2 cellular contexts compared by ENCODE assay signal in the genomic region with DNA sequence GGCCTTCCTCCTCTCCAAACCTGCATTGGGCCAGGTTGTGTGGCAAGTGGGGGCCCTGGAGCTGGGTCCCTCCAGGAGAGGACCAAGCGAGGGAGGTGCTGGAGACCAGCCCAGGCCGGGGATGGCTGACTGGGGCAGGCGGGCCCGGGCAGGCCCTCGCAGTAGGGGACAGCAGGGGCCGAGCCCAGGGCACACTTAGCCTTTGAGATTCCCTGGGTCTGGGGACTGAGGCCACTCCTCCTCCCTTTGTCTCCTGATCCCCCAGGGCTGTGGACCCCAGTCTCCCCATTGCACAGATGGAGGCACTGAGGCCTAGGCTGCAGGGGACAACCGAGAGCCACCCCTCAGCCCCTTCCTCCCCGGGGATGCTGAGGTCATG.
A peak's percentile ranks its signal among the peaks of the same experiment; 100 is the strongest.
TF ChIP-seq lines count a peak whose summit lies in the region.

No MANE protein-coding gene starts in this region.

TF ChIP-seq in HEK293, 187 proteins besides CTCF, POLR2A, EP300 and RAD21:
- TF ChIP-seq ZIC2 (tag by site-specific recombination; IDR thresholded peaks at IDR 0.05) (no peak), GLIS1 (tag by site-specific recombination; IDR thresholded peaks at IDR 0.05) (peak; percentile 36), ZBTB7A (tag by site-specific recombination; IDR thresholded peaks at IDR 0.05; ENCODE audit: low read depth) (no peak), KLF16 (tag by site-specific recombination; IDR thresholded peaks at IDR 0.05) (no peak), KLF7 (tag by site-specific recombination; IDR thresholded peaks at IDR 0.05; ENCODE audit: borderline replicate concordance) (no peak), ZNF626 (tag by site-specific recombination; IDR thresholded peaks at IDR 0.05) (no peak), ZNF140 (tag by site-specific recombination; IDR thresholded peaks at IDR 0.05) (no peak)
- TF ChIP-seq, protein P1, sequence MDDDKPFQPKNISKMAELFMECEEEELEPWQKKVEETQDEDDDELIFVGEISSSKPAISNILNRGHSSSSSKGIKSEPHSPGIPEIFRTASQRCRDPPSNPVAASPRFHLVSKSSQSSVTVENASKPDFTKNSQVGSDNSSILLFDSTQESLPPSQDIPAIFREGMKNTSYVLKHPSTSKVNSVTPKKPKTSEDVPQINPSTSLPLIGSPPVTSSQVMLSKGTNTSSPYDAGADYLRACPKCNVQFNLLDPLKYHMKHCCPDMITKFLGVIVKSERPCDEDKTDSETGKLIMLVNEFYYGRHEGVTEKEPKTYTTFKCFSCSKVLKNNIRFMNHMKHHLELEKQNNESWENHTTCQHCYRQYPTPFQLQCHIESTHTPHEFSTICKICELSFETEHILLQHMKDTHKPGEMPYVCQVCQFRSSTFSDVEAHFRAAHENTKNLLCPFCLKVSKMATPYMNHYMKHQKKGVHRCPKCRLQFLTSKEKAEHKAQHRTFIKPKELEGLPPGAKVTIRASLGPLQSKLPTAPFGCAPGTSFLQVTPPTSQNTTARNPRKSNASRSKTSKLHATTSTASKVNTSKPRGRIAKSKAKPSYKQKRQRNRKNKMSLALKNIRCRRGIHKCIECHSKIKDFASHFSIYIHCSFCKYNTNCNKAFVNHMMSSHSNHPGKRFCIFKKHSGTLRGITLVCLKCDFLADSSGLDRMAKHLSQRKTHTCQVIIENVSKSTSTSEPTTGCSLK (tag by site-specific recombination; IDR thresholded peaks at IDR 0.05) = no peak

TF ChIP-seq in HepG2, 621 proteins besides CTCF, POLR2A, EP300 and RAD21:
- TF ChIP-seq, protein P2, sequence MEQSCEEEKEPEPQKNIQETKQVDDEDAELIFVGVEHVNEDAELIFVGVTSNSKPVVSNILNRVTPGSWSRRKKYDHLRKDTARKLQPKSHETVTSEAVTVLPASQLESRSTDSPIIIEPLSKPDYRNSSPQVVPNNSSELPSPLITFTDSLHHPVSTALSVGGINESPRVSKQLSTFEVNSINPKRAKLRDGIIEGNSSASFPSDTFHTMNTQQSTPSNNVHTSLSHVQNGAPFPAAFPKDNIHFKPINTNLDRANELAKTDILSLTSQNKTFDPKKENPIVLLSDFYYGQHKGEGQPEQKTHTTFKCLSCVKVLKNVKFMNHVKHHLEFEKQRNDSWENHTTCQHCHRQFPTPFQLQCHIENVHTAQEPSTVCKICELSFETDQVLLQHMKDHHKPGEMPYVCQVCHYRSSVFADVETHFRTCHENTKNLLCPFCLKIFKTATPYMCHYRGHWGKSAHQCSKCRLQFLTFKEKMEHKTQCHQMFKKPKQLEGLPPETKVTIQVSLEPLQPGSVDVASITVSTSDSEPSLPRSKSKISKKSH (CRISPR knock-in tag; IDR thresholded peaks at IDR 0.05; ENCODE audit: borderline replicate concordance) = 0 out of 2 replicates have a peak, but pooled peaks have one; percentile 9
- no peak for TF ChIP-seq ZEB1 (IDR thresholded peaks at IDR 0.05; ENCODE audit: insufficient replicate concordance, low read depth)
- TF ChIP-seq, protein P3, sequence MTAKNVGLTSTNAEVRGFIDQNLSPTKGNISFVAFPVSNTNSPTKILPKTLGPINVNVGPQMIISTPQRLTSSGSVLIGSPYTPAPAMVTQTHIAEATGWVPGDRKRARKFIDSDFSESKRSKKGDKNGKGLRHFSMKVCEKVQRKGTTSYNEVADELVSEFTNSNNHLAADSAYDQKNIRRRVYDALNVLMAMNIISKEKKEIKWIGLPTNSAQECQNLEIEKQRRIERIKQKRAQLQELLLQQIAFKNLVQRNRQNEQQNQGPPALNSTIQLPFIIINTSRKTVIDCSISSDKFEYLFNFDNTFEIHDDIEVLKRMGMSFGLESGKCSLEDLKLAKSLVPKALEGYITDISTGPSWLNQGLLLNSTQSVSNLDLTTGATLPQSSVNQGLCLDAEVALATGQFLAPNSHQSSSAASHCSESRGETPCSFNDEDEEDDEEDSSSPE (CRISPR knock-in tag; IDR thresholded peaks at IDR 0.05) = no peak
- TF ChIP-seq DR1 (CRISPR knock-in tag; IDR thresholded peaks at IDR 0.05) = no peak
- TF ChIP-seq NAIF1 (CRISPR knock-in tag; IDR thresholded peaks at IDR 0.05; ENCODE audit: borderline replicate concordance) = no peak
- TF ChIP-seq, protein P4, sequence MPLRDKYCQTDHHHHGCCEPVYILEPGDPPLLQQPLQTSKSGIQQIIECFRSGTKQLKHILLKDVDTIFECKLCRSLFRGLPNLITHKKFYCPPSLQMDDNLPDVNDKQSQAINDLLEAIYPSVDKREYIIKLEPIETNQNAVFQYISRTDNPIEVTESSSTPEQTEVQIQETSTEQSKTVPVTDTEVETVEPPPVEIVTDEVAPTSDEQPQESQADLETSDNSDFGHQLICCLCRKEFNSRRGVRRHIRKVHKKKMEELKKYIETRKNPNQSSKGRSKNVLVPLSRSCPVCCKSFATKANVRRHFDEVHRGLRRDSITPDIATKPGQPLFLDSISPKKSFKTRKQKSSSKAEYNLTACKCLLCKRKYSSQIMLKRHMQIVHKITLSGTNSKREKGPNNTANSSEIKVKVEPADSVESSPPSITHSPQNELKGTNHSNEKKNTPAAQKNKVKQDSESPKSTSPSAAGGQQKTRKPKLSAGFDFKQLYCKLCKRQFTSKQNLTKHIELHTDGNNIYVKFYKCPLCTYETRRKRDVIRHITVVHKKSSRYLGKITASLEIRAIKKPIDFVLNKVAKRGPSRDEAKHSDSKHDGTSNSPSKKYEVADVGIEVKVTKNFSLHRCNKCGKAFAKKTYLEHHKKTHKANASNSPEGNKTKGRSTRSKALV (CRISPR knock-in tag; IDR thresholded peaks at IDR 0.05) = no peak
- TF ChIP-seq, protein P5, sequence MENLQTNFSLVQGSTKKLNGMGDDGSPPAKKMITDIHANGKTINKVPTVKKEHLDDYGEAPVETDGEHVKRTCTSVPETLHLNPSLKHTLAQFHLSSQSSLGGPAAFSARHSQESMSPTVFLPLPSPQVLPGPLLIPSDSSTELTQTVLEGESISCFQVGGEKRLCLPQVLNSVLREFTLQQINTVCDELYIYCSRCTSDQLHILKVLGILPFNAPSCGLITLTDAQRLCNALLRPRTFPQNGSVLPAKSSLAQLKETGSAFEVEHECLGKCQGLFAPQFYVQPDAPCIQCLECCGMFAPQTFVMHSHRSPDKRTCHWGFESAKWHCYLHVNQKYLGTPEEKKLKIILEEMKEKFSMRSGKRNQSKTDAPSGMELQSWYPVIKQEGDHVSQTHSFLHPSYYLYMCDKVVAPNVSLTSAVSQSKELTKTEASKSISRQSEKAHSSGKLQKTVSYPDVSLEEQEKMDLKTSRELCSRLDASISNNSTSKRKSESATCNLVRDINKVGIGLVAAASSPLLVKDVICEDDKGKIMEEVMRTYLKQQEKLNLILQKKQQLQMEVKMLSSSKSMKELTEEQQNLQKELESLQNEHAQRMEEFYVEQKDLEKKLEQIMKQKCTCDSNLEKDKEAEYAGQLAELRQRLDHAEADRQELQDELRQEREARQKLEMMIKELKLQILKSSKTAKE (CRISPR knock-in tag; IDR thresholded peaks at IDR 0.05; ENCODE audit: borderline replicate concordance) = no peak
- no peak for TF ChIP-seq ZNF354B (CRISPR knock-in tag; IDR thresholded peaks at IDR 0.05)
- TF ChIP-seq ZNF773 (CRISPR knock-in tag; IDR thresholded peaks at IDR 0.05; ENCODE audit: borderline replicate concordance) = no peak
- TF ChIP-seq ZNF652 (CRISPR knock-in tag; IDR thresholded peaks at IDR 0.05; ENCODE audit: borderline replicate concordance, low read depth) = no peak
- TF ChIP-seq RCOR2 (CRISPR knock-in tag; IDR thresholded peaks at IDR 0.05) = no peak
- no peak for TF ChIP-seq POGZ (CRISPR knock-in tag; IDR thresholded peaks at IDR 0.05)
- TF ChIP-seq, protein P6, sequence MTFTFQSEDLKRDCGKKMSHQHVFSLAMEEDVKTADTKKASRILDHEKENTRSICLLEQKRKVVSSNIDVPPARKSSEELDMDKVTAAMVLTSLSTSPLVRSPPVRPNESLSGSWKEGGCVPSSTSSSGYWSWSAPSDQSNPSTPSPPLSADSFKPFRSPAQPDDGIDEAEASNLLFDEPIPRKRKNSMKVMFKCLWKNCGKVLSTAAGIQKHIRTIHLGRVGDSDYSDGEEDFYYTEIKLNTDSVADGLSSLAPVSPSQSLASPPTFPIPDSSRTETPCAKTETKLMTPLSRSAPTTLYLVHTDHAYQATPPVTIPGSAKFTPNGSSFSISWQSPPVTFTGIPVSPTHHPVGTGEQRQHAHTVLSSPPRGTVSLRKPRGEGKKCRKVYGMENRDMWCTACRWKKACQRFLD (CRISPR knock-in tag; IDR thresholded peaks at IDR 0.05; ENCODE audit: borderline replicate concordance) = no peak
- no peak for TF ChIP-seq NCOA2 (CRISPR knock-in tag; IDR thresholded peaks at IDR 0.05)
- TF ChIP-seq ZNF207 (IDR thresholded peaks at IDR 0.05; ENCODE audit: borderline replicate concordance) = no peak
- TF ChIP-seq MAFF (IDR thresholded peaks at IDR 0.05; ENCODE audit: low read depth, low read length) = no peak
- TF ChIP-seq THYN1 (CRISPR knock-in tag; IDR thresholded peaks at IDR 0.05; ENCODE audit: borderline replicate concordance, low read depth) = no peak
- no peak for TF ChIP-seq ISX (CRISPR knock-in tag; conservative IDR thresholded peaks at IDR 0.05)
- no peak for TF ChIP-seq NFIC (IDR thresholded peaks at IDR 0.05; ENCODE audit: low read length)
- TF ChIP-seq, protein P7, sequence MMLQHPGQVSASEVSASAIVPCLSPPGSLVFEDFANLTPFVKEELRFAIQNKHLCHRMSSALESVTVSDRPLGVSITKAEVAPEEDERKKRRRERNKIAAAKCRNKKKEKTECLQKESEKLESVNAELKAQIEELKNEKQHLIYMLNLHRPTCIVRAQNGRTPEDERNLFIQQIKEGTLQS (CRISPR knock-in tag; IDR thresholded peaks at IDR 0.05) = no peak
- TF ChIP-seq ZNF629 (CRISPR knock-in tag; conservative IDR thresholded peaks at IDR 0.05) = peak; percentile 91
- TF ChIP-seq KMT2A (CRISPR knock-in tag; IDR thresholded peaks at IDR 0.05) = no peak
- TF ChIP-seq GABPB1 (CRISPR knock-in tag; IDR thresholded peaks at IDR 0.05) = 0 out of 2 replicates have a peak, but pooled peaks have one; percentile 15
- TF ChIP-seq ZNF567 (CRISPR knock-in tag; IDR thresholded peaks at IDR 0.05; ENCODE audit: borderline replicate concordance) = no peak
- peak; percentile 46; the same call in 1 of the 2 replicates for TF ChIP-seq ZMYM3 (CRISPR knock-in tag; IDR thresholded peaks at IDR 0.05)
- no peak for TF ChIP-seq SAFB2 (CRISPR knock-in tag; IDR thresholded peaks at IDR 0.05; ENCODE audit: borderline replicate concordance, low read depth)
- no peak for TF ChIP-seq ZNF530 (CRISPR knock-in tag; IDR thresholded peaks at IDR 0.05; ENCODE audit: low read depth)
- TF ChIP-seq GTF2F1 (IDR thresholded peaks at IDR 0.05; ENCODE audit: low read length) = no peak
- TF ChIP-seq NCOR1 (IDR thresholded peaks at IDR 0.05; ENCODE audit: borderline replicate concordance, low read length) = no peak
- TF ChIP-seq ZNF577 (CRISPR knock-in tag; IDR thresholded peaks at IDR 0.05; ENCODE audit: borderline replicate concordance, low read depth) = no peak
TF ChIP-seq in HepG2: peak in this region for 4.
